Comparison of ENCODE assay signal across 17 cellular contexts in genomic region chr12:43318002-43318401, GRCh38.
"Had no signal": no experiment of that assay in that cellular context is flagged by ENCODE, and none has a peak within 500 bp of the region (broad histone marks: within the 10 kb centered on the region; RNA-seq: fewer than 3 reads in every experiment).

No MANE protein-coding gene starts in this region.

- H3K4me3 ChIP-seq: colonic mucosa, heart right ventricle, left ventricle myocardium inferior, suprapubic skin had no signal

- H3K27ac Mint-ChIP-seq: nephron progenitor cell, type B pancreatic cell, WTC11 had no signal

- H3K27me3 Mint-ChIP-seq: type B pancreatic cell had no signal

- FAIRE-seq: astrocyte, frontal cortex, keratinocyte had no signal

- H3K4me1 Mint-ChIP-seq: WTC11 had no signal

- H3K9me3 Mint-ChIP-seq: WTC11 had no signal

- H3K9me3 ChIP-seq: colonic mucosa, left ventricle myocardium inferior, suprapubic skin had no signal

- H3K4me3 Mint-ChIP-seq: nephron progenitor cell, type B pancreatic cell, WTC11 had no signal

- H3K36me3 ChIP-seq: colonic mucosa, heart right ventricle, left ventricle myocardium inferior, suprapubic skin had no signal

- H3K27me3 ChIP-seq: colonic mucosa, heart right ventricle, suprapubic skin had no signal

- H3K27ac ChIP-seq: colonic mucosa, heart right ventricle, left ventricle myocardium inferior, suprapubic skin had no signal

- H3K36me3 Mint-ChIP-seq: type B pancreatic cell, WTC11 had no signal

- DNase-seq: activated CD4-positive, alpha-beta T cell treated with anti-CD3 and anti-CD28 coated beads for 48 hours; activated naive CD4-positive, alpha-beta T cell treated with Interleukin-2 at 50 U/mL for 16 hours; colonic mucosa; effector CD4-positive, alpha-beta T cell; heart right ventricle; left ventricle myocardium inferior; mesendoderm; nephron progenitor cell; stimulated activated CD4-positive, alpha-beta T cell treated with anti-CD3 and anti-CD28 coated beads, Interleukin-2, amount 100 ng/mL, for 48 hours; stimulated activated naive CD4-positive, alpha-beta T cell treated with Interleukin-2 at 50 U/mL for 16 hours; T-helper 9 cell had no signal
